Comparison of ENCODE assay signal across 14 cellular contexts in the genomic region with DNA sequence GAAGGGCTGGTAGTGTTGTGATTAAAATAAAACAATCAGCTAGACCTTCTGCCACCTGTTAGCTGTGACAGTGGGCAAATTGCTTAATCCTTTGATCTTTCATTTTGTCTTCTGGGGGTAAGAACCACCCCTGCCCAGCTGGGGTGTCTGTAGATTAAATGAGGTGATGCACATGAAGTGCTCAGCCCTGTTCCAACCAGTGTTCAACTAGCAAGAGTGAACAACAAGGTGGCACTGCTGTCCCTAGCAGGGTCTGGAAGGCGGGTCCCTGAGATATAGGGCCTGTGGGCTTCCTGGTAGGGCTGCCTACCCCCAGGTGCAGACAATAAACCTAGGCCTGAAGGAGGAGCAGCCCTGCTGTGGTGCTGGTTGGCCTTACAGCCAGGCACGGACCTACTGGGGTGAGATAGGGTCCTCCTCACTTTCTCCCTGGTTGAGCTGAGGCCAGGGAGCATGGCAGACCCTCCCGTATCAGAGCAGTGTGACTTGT.
DNase-seq lines count a peak whose midpoint lies in the region; ATAC-seq and TF ChIP-seq lines count a peak whose summit lies in the region.
"Had no signal": no experiment of that assay in that cellular context is flagged by ENCODE, and none has a peak within 500 bp of the region (broad histone marks: within the 10 kb centered on the region; RNA-seq: fewer than 3 reads in every experiment).

No MANE protein-coding gene starts in this region.

- in situ Hi-C loops in ACHN (cut with HindIII; ENCODE audit: low pct_ligation_motif_present, low pct_unique_long_range_greater_than_20kb, low sequenced_read_pairs) = loop anchor here (25.0 kb wide), 1 partner anchor 196 kb away; the partner anchor contains the start of genes MPHOSPH9 and MTRFR

- H3K4me3 ChIP-seq in hepatocyte (no peak overlapping the region), body of pancreas (no peak overlapping the region)
- H3K4me3 ChIP-seq: gastrocnemius medialis had no signal

- H3K4me1 ChIP-seq in hepatocyte (ENCODE audit: insufficient read depth) (peaks cover 31% of the 10 kb centered on the region), body of pancreas (peaks cover 7% of the 10 kb centered on the region)

- H4K20me1 ChIP-seq in hepatocyte (ENCODE audit: insufficient read depth, poor library complexity, severe bottlenecking) = no peaks in the 10 kb centered on the region

- no peaks in the 10 kb centered on the region for H3K27me3 Mint-ChIP-seq in natural killer cell (ENCODE audit: low read depth in 2 of 2)
- no peaks in the 10 kb centered on the region for H3K27me3 Mint-ChIP-seq in natural killer cell treated with Interleukin-12 subunit alpha and Interleukin-12 subunit beta and Interleukin-15 and Interleukin-18, amount 100 ng/mL, for 72 hours

- H2AFZ ChIP-seq in hepatocyte = no peak overlapping the region

- TF ChIP-seq CTCF in natural killer cell (IDR thresholded peaks at IDR 0.05) (no peak), hepatocyte (IDR thresholded peaks at IDR 0.05; ENCODE audit: poor library complexity) (no peak), body of pancreas (IDR thresholded peaks at IDR 0.05) (no peak)

- H3K9me3 Mint-ChIP-seq in natural killer cell = no peaks in the 10 kb centered on the region
- H3K9me3 Mint-ChIP-seq in natural killer cell treated with Interleukin-12 subunit alpha and Interleukin-12 subunit beta and Interleukin-15 and Interleukin-18, amount 100 ng/mL, for 72 hours = no peaks in the 10 kb centered on the region

- 58% methylated on average over 3 of the region's 3 CpGs for WGBS in hepatocyte (ENCODE audit: low lambda C conversion rate, missing lambda C conversion rate)
- WGBS in body of pancreas, 2 donors = 79% methylated on average over 3 of the region's 3 CpGs; no CpG with 5 or more reads in 1 of the 2 donors

- H3K79me2 ChIP-seq in hepatocyte = no peaks in the 10 kb centered on the region

- H3K27ac ChIP-seq in hepatocyte (peak overlapping the region; percentile 84), body of pancreas (no peak overlapping the region)
- H3K27ac ChIP-seq: gastrocnemius medialis had no signal

- DNase-seq in natural killer cell (no peak), NCI-H69 (lab: John Stamatoyannopoulos, UW) (peak; percentile 93), hepatocyte (ENCODE audit: low spot score) (no peak), body of pancreas (no peak), ACHN (no peak)
- no peak for DNase-seq in natural killer cell treated with Interleukin-12 subunit alpha and Interleukin-12 subunit beta and Interleukin-15 and Interleukin-18, amount 100 ng/mL, for 72 hours (ENCODE audit: low spot score)
- no peak for DNase-seq in activated effector memory CD4-positive, alpha-beta T cell treated with anti-CD3 and anti-CD28 coated beads, Interleukin-2, amount 50 U/mL, for 16 hours
- DNase-seq: amygdala, EL, gastrocnemius medialis, left cardiac atrium, NCI-H2081 treated with DMSO at 0.1 percent for 48 hours, small intestine had no signal

- intact Hi-C loops in natural killer cell (cut with micrococcal nuclease) (loop anchor here (5.0 kb wide), 1 partner anchor 196 kb away; no protein-coding TSS in a partner anchor), body of pancreas (cut with DNase I) (loop anchor here (5.0 kb wide), 1 partner anchor 196 kb away; no protein-coding TSS in a partner anchor)

- peak overlapping the region; percentile 63 to 70 for H3K27ac Mint-ChIP-seq in natural killer cell
- no peak overlapping the region for H3K27ac Mint-ChIP-seq in natural killer cell treated with Interleukin-12 subunit alpha and Interleukin-12 subunit beta and Interleukin-15 and Interleukin-18, amount 100 ng/mL, for 72 hours

- no peaks in the 10 kb centered on the region for H3K27me3 ChIP-seq in hepatocyte
- H3K27me3 ChIP-seq in body of pancreas = no peaks in the 10 kb centered on the region
- H3K27me3 ChIP-seq: gastrocnemius medialis had no signal

- H3K4me2 ChIP-seq in hepatocyte = no peak overlapping the region

- ATAC-seq in natural killer cell (no peak), body of pancreas (no peak), GM19467 (IDR thresholded peaks at IDR 0.05; ENCODE audit: unreplicated experiment) (no peak)
- ATAC-seq in natural killer cell treated with Interleukin-12 subunit alpha and Interleukin-12 subunit beta and Interleukin-15 and Interleukin-18, amount 100 ng/mL, for 72 hours = no peak
- ATAC-seq: gastrocnemius medialis, left cardiac atrium had no signal

- no peaks in the 10 kb centered on the region for H3K9me2 ChIP-seq in hepatocyte (replicated peaks; ENCODE audit: insufficient read depth)

- no peaks in the 10 kb centered on the region for H3K36me3 Mint-ChIP-seq in natural killer cell
- H3K36me3 Mint-ChIP-seq in natural killer cell treated with Interleukin-12 subunit alpha and Interleukin-12 subunit beta and Interleukin-15 and Interleukin-18, amount 100 ng/mL, for 72 hours = no peaks in the 10 kb centered on the region

- no peaks in the 10 kb centered on the region for H3K9me3 ChIP-seq in hepatocyte (ENCODE audit: low read depth)
- H3K9me3 ChIP-seq in body of pancreas = no peaks in the 10 kb centered on the region
- H3K9me3 ChIP-seq: gastrocnemius medialis had no signal

- peaks cover 32 to 34% of the 10 kb centered on the region in 2 donors for H3K4me1 Mint-ChIP-seq in natural killer cell
- H3K4me1 Mint-ChIP-seq in natural killer cell treated with Interleukin-12 subunit alpha and Interleukin-12 subunit beta and Interleukin-15 and Interleukin-18, amount 100 ng/mL, for 72 hours (ENCODE audit: low read depth in 2 of 2) = peaks cover 24 to 32% of the 10 kb centered on the region in 2 donors

- H3K4me3 Mint-ChIP-seq in natural killer cell = no peak overlapping the region
- H3K4me3 Mint-ChIP-seq in natural killer cell treated with Interleukin-12 subunit alpha and Interleukin-12 subunit beta and Interleukin-15 and Interleukin-18, amount 100 ng/mL, for 72 hours = no peak overlapping the region

- no peaks in the 10 kb centered on the region for H3K36me3 ChIP-seq in hepatocyte (replicated peaks; ENCODE audit: insufficient read depth, low read depth)
- H3K36me3 ChIP-seq in body of pancreas (replicated peaks in 1 of 2; ENCODE audit: insufficient read depth in 1 of 2, low read depth in 2 of 2) = no peaks in the 10 kb centered on the region
- H3K36me3 ChIP-seq: gastrocnemius medialis had no signal

- no peak for TF ChIP-seq POLR2A in body of pancreas (IDR thresholded peaks at IDR 0.05)

Comparison
In these comparisons a context has a peak if more than half of its experiments do, and no peak if none do; other contexts are left out.
1. H3K27ac Mint-ChIP-seq: peak in natural killer cell (2 of 2); none in natural killer cell treated with Interleukin-12 subunit alpha and Interleukin-12 subunit beta and Interleukin-15 and Interleukin-18, amount 100 ng/mL, for 72 hours (0 of 2).